ENCODE assay signal across 1 cellular context in the genomic region with DNA sequence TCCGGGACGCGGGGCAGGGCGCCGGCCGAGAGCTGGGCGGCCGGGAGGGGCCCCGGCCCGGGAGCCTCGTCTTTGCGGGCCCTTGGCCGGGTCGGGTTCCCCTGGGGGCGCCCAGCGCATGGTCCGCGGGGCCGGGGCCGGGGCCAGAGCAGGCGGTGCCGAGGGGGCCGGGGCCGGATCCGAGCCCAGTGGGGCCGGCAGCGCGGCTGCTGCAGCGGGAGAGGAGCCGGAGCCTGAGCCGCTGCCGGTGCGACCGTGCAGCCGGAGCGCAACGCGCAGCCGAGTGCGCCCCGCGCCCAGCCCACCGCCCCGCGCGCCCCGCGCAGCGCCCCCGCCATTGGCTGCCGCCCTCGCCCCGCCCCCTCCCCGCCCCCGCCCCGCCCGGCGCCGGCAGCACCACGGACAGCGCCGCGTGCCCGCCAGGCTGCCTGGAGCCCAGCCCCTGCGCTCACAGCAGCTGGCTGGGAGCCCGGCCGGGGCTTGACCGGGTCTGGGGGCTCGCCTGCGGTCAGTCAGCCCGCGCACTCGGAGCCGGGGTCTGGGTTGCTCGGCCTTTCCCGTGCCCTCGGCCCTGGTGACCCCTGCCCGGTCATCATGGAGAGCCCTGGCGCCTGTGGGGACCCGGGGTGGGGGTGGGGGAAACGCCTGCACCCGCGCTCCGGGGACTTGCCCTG.
TF ChIP-seq lines count a peak whose summit lies in the region.

A gene (minus strand): TSS at position 287 of the 674 bp plus-strand sequence. CDS start 308 bp downstream, outside the sequence.

TF ChIP-seq in HepG2, 621 proteins besides CTCF, POLR2A, EP300 and RAD21 (continued from another document and continues in another):
- TF ChIP-seq ZSCAN9 (CRISPR knock-in tag; IDR thresholded peaks at IDR 0.05; ENCODE audit: borderline replicate concordance) (peak; percentile 88; the same call in 1 of the 2 replicates), FOXK1 (CRISPR knock-in tag; IDR thresholded peaks at IDR 0.05; ENCODE audit: borderline replicate concordance, low read depth) (peak; percentile 46; the same call in 1 of the 2 replicates), ZBTB21 (CRISPR knock-in tag; IDR thresholded peaks at IDR 0.05) (no peak; the same call in 1 of the 2 replicates), AGO1 (IDR thresholded peaks at IDR 0.05; ENCODE audit: low read depth, low read length, poor library complexity, severe bottlenecking) (no peak), KDM1A (CRISPR knock-in tag; IDR thresholded peaks at IDR 0.05) (no peak), ZNF782 (CRISPR knock-in tag; IDR thresholded peaks at IDR 0.05; ENCODE audit: borderline replicate concordance) (no peak), ZNF567 (CRISPR knock-in tag; IDR thresholded peaks at IDR 0.05; ENCODE audit: borderline replicate concordance) (no peak), ZNF605 (CRISPR knock-in tag; IDR thresholded peaks at IDR 0.05) (no peak), ZSCAN20 (CRISPR knock-in tag; IDR thresholded peaks at IDR 0.05; ENCODE audit: borderline replicate concordance) (peak; percentile 86; the same call in 1 of the 2 replicates), ZNF232 (CRISPR knock-in tag; IDR thresholded peaks at IDR 0.05; ENCODE audit: borderline replicate concordance) (peak; percentile 56; the same call in 1 of the 2 replicates), JARID2 (CRISPR knock-in tag; IDR thresholded peaks at IDR 0.05; ENCODE audit: insufficient replicate concordance) (no peak), MEIS2 (CRISPR knock-in tag; IDR thresholded peaks at IDR 0.05) (peak; percentile 93), ZNF737 (CRISPR knock-in tag; IDR thresholded peaks at IDR 0.05; ENCODE audit: borderline replicate concordance) (no peak), ZNF451 (CRISPR knock-in tag; IDR thresholded peaks at IDR 0.05) (no peak; the same call in 1 of the 2 replicates), RCOR2 (CRISPR knock-in tag; IDR thresholded peaks at IDR 0.05) (no peak), SP5 (CRISPR knock-in tag; IDR thresholded peaks at IDR 0.05; ENCODE audit: borderline replicate concordance, low read depth) (no peak), FOXO1 (CRISPR knock-in tag; IDR thresholded peaks at IDR 0.05) (peak; percentile 59; the same call in 1 of the 2 replicates), KAT7 (CRISPR knock-in tag; IDR thresholded peaks at IDR 0.05; ENCODE audit: borderline replicate concordance) (no peak), ZNF296 (CRISPR knock-in tag; conservative IDR thresholded peaks at IDR 0.05) (no peak; the same call in 1 of the 2 replicates), ZNF33A (CRISPR knock-in tag; IDR thresholded peaks at IDR 0.05; ENCODE audit: borderline replicate concordance) (no peak), FOXP1 (IDR thresholded peaks at IDR 0.05) (no peak), FOXP1 (CRISPR knock-in tag; IDR thresholded peaks at IDR 0.05) (no peak), RORA (CRISPR knock-in tag; IDR thresholded peaks at IDR 0.05) (no peak), NCOA5 (CRISPR knock-in tag; IDR thresholded peaks at IDR 0.05) (no peak), FOXA1 (IDR thresholded peaks at IDR 0.05) (no peak), FOXA1 (CRISPR knock-in tag; IDR thresholded peaks at IDR 0.05) (no peak), DMAP1 (CRISPR knock-in tag; IDR thresholded peaks at IDR 0.05) (no peak), WIZ (CRISPR knock-in tag; IDR thresholded peaks at IDR 0.05) (peak; percentile 82; the same call in 1 of the 2 replicates), ZNF33B (CRISPR knock-in tag; IDR thresholded peaks at IDR 0.05) (0 out of 2 replicates have a peak, but pooled peaks have one; percentile 57), RFX1 (IDR thresholded peaks at IDR 0.05) (no peak), KAT2B (IDR thresholded peaks at IDR 0.05; ENCODE audit: borderline replicate concordance, low read depth, low read length) (no peak), ZNF331 (CRISPR knock-in tag; IDR thresholded peaks at IDR 0.05) (peak; percentile 90), CHD2 (IDR thresholded peaks at IDR 0.05; ENCODE audit: low read depth, low read length) (no peak), RFXAP (CRISPR knock-in tag; IDR thresholded peaks at IDR 0.05; ENCODE audit: borderline replicate concordance) (no peak), SNAPC2 (CRISPR knock-in tag; IDR thresholded peaks at IDR 0.05) (no peak), ZNF75D (CRISPR knock-in tag; IDR thresholded peaks at IDR 0.05; ENCODE audit: borderline replicate concordance) (peak; percentile 44; the same call in 1 of the 2 replicates), ZFP90 (CRISPR knock-in tag; IDR thresholded peaks at IDR 0.05; ENCODE audit: borderline replicate concordance) (no peak), HDAC2 (CRISPR knock-in tag; IDR thresholded peaks at IDR 0.05) (no peak), ZFP36L1 (CRISPR knock-in tag; IDR thresholded peaks at IDR 0.05) (no peak), ZNF207 (IDR thresholded peaks at IDR 0.05; ENCODE audit: borderline replicate concordance) (no peak), ZNF546 (CRISPR knock-in tag; conservative IDR thresholded peaks at IDR 0.05) (no peak), ZNF891 (CRISPR knock-in tag; IDR thresholded peaks at IDR 0.05) (peak; percentile 67; the same call in 1 of the 2 replicates), IRF2 (CRISPR knock-in tag; IDR thresholded peaks at IDR 0.05) (peak; percentile 45; the same call in 1 of the 2 replicates), POGZ (CRISPR knock-in tag; IDR thresholded peaks at IDR 0.05) (no peak; the same call in 1 of the 2 replicates), CENPT (CRISPR knock-in tag; IDR thresholded peaks at IDR 0.05; ENCODE audit: low read depth) (no peak), HDAC1 (CRISPR knock-in tag; IDR thresholded peaks at IDR 0.05) (peak; percentile 70)
- TF ChIP-seq, protein P1, sequence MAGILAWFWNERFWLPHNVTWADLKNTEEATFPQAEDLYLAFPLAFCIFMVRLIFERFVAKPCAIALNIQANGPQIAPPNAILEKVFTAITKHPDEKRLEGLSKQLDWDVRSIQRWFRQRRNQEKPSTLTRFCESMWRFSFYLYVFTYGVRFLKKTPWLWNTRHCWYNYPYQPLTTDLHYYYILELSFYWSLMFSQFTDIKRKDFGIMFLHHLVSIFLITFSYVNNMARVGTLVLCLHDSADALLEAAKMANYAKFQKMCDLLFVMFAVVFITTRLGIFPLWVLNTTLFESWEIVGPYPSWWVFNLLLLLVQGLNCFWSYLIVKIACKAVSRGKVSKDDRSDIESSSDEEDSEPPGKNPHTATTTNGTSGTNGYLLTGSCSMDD (CRISPR knock-in tag; IDR thresholded peaks at IDR 0.05): no peak
- TF ChIP-seq, protein P2, sequence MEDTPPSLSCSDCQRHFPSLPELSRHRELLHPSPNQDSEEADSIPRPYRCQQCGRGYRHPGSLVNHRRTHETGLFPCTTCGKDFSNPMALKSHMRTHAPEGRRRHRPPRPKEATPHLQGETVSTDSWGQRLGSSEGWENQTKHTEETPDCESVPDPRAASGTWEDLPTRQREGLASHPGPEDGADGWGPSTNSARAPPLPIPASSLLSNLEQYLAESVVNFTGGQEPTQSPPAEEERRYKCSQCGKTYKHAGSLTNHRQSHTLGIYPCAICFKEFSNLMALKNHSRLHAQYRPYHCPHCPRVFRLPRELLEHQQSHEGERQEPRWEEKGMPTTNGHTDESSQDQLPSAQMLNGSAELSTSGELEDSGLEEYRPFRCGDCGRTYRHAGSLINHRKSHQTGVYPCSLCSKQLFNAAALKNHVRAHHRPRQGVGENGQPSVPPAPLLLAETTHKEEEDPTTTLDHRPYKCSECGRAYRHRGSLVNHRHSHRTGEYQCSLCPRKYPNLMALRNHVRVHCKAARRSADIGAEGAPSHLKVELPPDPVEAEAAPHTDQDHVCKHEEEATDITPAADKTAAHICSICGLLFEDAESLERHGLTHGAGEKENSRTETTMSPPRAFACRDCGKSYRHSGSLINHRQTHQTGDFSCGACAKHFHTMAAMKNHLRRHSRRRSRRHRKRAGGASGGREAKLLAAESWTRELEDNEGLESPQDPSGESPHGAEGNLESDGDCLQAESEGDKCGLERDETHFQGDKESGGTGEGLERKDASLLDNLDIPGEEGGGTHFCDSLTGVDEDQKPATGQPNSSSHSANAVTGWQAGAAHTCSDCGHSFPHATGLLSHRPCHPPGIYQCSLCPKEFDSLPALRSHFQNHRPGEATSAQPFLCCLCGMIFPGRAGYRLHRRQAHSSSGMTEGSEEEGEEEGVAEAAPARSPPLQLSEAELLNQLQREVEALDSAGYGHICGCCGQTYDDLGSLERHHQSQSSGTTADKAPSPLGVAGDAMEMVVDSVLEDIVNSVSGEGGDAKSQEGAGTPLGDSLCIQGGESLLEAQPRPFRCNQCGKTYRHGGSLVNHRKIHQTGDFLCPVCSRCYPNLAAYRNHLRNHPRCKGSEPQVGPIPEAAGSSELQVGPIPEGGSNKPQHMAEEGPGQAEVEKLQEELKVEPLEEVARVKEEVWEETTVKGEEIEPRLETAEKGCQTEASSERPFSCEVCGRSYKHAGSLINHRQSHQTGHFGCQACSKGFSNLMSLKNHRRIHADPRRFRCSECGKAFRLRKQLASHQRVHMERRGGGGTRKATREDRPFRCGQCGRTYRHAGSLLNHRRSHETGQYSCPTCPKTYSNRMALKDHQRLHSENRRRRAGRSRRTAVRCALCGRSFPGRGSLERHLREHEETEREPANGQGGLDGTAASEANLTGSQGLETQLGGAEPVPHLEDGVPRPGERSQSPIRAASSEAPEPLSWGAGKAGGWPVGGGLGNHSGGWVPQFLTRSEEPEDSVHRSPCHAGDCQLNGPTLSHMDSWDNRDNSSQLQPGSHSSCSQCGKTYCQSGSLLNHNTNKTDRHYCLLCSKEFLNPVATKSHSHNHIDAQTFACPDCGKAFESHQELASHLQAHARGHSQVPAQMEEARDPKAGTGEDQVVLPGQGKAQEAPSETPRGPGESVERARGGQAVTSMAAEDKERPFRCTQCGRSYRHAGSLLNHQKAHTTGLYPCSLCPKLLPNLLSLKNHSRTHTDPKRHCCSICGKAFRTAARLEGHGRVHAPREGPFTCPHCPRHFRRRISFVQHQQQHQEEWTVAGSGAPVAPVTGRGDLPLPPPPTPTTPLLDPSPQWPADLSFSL (CRISPR knock-in tag; IDR thresholded peaks at IDR 0.05): no peak
- TF ChIP-seq, protein P3, sequence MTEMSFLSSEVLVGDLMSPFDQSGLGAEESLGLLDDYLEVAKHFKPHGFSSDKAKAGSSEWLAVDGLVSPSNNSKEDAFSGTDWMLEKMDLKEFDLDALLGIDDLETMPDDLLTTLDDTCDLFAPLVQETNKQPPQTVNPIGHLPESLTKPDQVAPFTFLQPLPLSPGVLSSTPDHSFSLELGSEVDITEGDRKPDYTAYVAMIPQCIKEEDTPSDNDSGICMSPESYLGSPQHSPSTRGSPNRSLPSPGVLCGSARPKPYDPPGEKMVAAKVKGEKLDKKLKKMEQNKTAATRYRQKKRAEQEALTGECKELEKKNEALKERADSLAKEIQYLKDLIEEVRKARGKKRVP (CRISPR knock-in tag; IDR thresholded peaks at IDR 0.05): no peak; a peak in 1 of 4 replicates
- TF ChIP-seq, protein P4, sequence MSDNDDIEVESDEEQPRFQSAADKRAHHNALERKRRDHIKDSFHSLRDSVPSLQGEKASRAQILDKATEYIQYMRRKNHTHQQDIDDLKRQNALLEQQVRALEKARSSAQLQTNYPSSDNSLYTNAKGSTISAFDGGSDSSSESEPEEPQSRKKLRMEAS (IDR thresholded peaks at IDR 0.05): peak; percentile 72; the same call in 1 of the 2 replicates
- TF ChIP-seq, protein P5, sequence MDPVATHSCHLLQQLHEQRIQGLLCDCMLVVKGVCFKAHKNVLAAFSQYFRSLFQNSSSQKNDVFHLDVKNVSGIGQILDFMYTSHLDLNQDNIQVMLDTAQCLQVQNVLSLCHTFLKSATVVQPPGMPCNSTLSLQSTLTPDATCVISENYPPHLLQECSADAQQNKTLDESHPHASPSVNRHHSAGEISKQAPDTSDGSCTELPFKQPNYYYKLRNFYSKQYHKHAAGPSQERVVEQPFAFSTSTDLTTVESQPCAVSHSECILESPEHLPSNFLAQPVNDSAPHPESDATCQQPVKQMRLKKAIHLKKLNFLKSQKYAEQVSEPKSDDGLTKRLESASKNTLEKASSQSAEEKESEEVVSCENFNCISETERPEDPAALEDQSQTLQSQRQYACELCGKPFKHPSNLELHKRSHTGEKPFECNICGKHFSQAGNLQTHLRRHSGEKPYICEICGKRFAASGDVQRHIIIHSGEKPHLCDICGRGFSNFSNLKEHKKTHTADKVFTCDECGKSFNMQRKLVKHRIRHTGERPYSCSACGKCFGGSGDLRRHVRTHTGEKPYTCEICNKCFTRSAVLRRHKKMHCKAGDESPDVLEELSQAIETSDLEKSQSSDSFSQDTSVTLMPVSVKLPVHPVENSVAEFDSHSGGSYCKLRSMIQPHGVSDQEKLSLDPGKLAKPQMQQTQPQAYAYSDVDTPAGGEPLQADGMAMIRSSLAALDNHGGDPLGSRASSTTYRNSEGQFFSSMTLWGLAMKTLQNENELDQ (CRISPR knock-in tag; IDR thresholded peaks at IDR 0.05; ENCODE audit: borderline replicate concordance): peak; percentile 76; the same call in 1 of the 2 replicates
- TF ChIP-seq, protein P6, sequence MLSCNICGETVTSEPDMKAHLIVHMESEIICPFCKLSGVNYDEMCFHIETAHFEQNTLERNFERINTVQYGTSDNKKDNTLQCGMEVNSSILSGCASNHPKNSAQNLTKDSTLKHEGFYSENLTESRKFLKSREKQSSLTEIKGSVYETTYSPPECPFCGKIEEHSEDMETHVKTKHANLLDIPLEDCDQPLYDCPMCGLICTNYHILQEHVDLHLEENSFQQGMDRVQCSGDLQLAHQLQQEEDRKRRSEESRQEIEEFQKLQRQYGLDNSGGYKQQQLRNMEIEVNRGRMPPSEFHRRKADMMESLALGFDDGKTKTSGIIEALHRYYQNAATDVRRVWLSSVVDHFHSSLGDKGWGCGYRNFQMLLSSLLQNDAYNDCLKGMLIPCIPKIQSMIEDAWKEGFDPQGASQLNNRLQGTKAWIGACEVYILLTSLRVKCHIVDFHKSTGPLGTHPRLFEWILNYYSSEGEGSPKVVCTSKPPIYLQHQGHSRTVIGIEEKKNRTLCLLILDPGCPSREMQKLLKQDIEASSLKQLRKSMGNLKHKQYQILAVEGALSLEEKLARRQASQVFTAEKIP (CRISPR knock-in tag; IDR thresholded peaks at IDR 0.05; ENCODE audit: borderline replicate concordance): no peak
- TF ChIP-seq, protein P7, sequence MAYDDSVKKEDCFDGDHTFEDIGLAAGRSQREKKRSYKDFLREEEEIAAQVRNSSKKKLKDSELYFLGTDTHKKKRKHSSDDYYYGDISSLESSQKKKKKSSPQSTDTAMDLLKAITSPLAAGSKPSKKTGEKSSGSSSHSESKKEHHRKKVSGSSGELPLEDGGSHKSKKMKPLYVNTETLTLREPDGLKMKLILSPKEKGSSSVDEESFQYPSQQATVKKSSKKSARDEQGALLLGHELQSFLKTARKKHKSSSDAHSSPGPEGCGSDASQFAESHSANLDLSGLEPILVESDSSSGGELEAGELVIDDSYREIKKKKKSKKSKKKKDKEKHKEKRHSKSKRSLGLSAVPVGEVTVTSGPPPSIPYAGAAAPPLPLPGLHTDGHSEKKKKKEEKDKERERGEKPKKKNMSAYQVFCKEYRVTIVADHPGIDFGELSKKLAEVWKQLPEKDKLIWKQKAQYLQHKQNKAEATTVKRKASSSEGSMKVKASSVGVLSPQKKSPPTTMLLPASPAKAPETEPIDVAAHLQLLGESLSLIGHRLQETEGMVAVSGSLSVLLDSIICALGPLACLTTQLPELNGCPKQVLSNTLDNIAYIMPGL (CRISPR knock-in tag; IDR thresholded peaks at IDR 0.05; ENCODE audit: borderline replicate concordance in 1 of 2, low read depth in 1 of 2): no peak
